ENCODE assay signal across 11 cellular contexts in the genomic region with DNA sequence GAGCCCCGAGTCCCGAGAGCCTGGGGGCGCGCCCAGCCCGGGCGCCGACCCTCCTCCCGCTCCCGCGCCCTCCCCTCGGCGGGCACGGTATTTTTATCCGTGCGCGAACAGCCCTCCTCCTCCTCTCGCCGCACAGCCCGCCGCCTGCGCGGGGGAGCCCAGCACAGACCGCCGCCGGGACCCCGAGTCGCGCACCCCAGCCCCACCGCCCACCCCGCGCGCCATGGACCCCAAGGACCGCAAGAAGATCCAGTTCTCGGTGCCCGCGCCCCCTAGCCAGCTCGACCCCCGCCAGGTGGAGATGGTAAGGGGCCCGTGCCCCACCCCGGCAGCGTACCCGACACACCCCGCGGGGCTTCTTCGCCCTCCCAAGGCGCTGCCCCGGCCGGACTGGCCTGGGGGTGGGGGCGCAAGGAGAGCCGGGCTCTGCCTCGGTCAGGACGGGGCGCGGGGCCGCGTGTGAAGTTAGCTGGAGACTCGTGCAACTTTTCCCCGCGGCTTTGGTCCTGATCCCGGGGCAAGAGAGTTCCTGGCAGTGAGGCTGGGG. TPM values are rescaled to one million over a fixed set of nuclear protein-coding genes. Genes with fewer than 3 reads are reported as not detected.
DNase-seq lines count a peak whose midpoint lies in the region; ATAC-seq, FAIRE-seq and TF ChIP-seq lines count a peak whose summit lies in the region.
"Had no signal": no experiment of that assay in that cellular context is flagged by ENCODE, and none has a peak within 500 bp of the region (broad histone marks: within the 10 kb centered on the region; RNA-seq: fewer than 3 reads in every experiment).

No MANE protein-coding gene starts in this region.

- TF ChIP-seq CTCF in astrocyte (IDR thresholded peaks at IDR 0.05; ENCODE audit: insufficient read depth, low read depth, low read length), result no peak
- TF ChIP-seq CTCF in CD4-positive, alpha-beta T cell (IDR thresholded peaks at IDR 0.05), result no peak

- peaks cover 70% of the 10 kb centered on the region for H3K27me3 Mint-ChIP-seq in astrocyte (ENCODE audit: low read depth, unreplicated experiment)
- peaks cover 53% of the 10 kb centered on the region for H3K27me3 Mint-ChIP-seq in CD4-positive, alpha-beta T cell

- H3K9ac ChIP-seq in ES-I3 (ENCODE audit: low read depth, low read length) (peak overlapping the region; percentile 69; the same call in 1 of the 2 replicates), astrocyte (ENCODE audit: low read length) (no peak overlapping the region), iPS-18a (ENCODE audit: low read length) (no peak overlapping the region)

- peak overlapping the region; percentile 77 for H3K4me2 ChIP-seq in astrocyte (ENCODE audit: low read length)

- no peak overlapping the region for H3K4me3 Mint-ChIP-seq in astrocyte (ENCODE audit: unreplicated experiment)
- H3K4me3 Mint-ChIP-seq in CD4-positive, alpha-beta T cell, result no peak overlapping the region

- peaks cover 2% of the 10 kb centered on the region for H3K4me1 Mint-ChIP-seq in astrocyte (ENCODE audit: low read depth, unreplicated experiment)
- H3K4me1 Mint-ChIP-seq in CD4-positive, alpha-beta T cell (ENCODE audit: low read depth), result peaks cover 32% of the 10 kb centered on the region

- POLR2A ChIA-PET in CD4-positive, alpha-beta T cell (lab: Charles Lee), result interaction anchor here (1.1 kb wide), 1 partner anchor 10 kb away, joined by 5 read pairs; the partner anchor contains the start of gene STARD3

- no peaks in the 10 kb centered on the region for H3K36me3 Mint-ChIP-seq in astrocyte (ENCODE audit: low read depth, unreplicated experiment)
- H3K36me3 Mint-ChIP-seq in CD4-positive, alpha-beta T cell (ENCODE audit: low read depth), result no peaks in the 10 kb centered on the region

- no peak for ATAC-seq in HG02759 (IDR thresholded peaks at IDR 0.05; ENCODE audit: unreplicated experiment)
- ATAC-seq in CD4-positive, alpha-beta T cell (ENCODE audit: poor library complexity), result no peak

- peaks cover 61% of the 10 kb centered on the region for H3K27me3 ChIP-seq in astrocyte (ENCODE audit: insufficient read depth, low read length)
- H3K27me3 ChIP-seq in iPS-18a (ENCODE audit: control insufficient read depth, insufficient read depth, low read length), result peaks cover 54% of the 10 kb centered on the region
- H3K27me3 ChIP-seq in CD4-positive, alpha-beta T cell (ENCODE audit: control insufficient read depth, insufficient read depth, low read length), result peaks cover 30% of the 10 kb centered on the region

- no peak for FAIRE-seq in astrocyte (lab: Jason Lieb, UNC)

- H4K20me1 ChIP-seq in astrocyte (ENCODE audit: insufficient read depth, low read length), result no peaks in the 10 kb centered on the region

- no peaks in the 10 kb centered on the region for H3K9me3 Mint-ChIP-seq in astrocyte (ENCODE audit: unreplicated experiment)
- no peaks in the 10 kb centered on the region for H3K9me3 Mint-ChIP-seq in CD4-positive, alpha-beta T cell

- CTCF ChIA-PET in CD4-positive, alpha-beta T cell (lab: Charles Lee), result no interaction called here

- H3K4me1 ChIP-seq in ES-I3 (ENCODE audit: insufficient read depth, low read length) (peaks cover 36% of the 10 kb centered on the region), astrocyte (ENCODE audit: insufficient read depth, low read length) (peaks cover 6% of the 10 kb centered on the region), iPS-18a (ENCODE audit: control insufficient read depth, low read depth, low read length) (peaks cover 39% of the 10 kb centered on the region)

- H3K4me3 ChIP-seq in astrocyte (ENCODE audit: insufficient read depth, low read depth, low read length), result no peak overlapping the region
- peak overlapping the region; percentile 67 for H3K4me3 ChIP-seq in iPS-18a (ENCODE audit: low read length)
- peak overlapping the region; percentile 32 for H3K4me3 ChIP-seq in skeletal muscle cell (ENCODE audit: low read depth, low read length)

- DNase-seq in astrocyte (ENCODE audit: low read depth) (no peak), skeletal muscle cell (ENCODE audit: low read depth) (no peak), NCI-H2196 treated with DMSO at 0.1 percent for 48 hours (lab: John Stamatoyannopoulos, UW; ENCODE audit: unreplicated experiment) (no peak), DMS114 treated with DMSO at 0.1 percent for 48 hours (lab: John Stamatoyannopoulos, UW; ENCODE audit: unreplicated experiment) (no peak)
- no peak for DNase-seq in CD4-positive, alpha-beta T cell
- DNase-seq: activated CD4-positive, CD25-positive, alpha-beta regulatory T cell; activated gamma-delta T cell; NCI-H1092 treated with DMSO at 0.1 percent for 48 hours had no signal

- intact Hi-C loops in CD4-positive, alpha-beta T cell (cut with DNase I, micrococcal nuclease), result loop anchor here in 1 of 2 experiments (10.0 kb wide), 1 partner anchor 238 kb away; the partner anchor contains the start of genes IKZF3 and ZPBP2

- H3K36me3 ChIP-seq in ES-I3 (ENCODE audit: insufficient read depth, low read length), result no peaks in the 10 kb centered on the region
- no peaks in the 10 kb centered on the region for H3K36me3 ChIP-seq in astrocyte (ENCODE audit: insufficient read depth, low read length)
- no peaks in the 10 kb centered on the region for H3K36me3 ChIP-seq in iPS-18a (ENCODE audit: control insufficient read depth, low read depth, low read length)

- H3K9me3 ChIP-seq in ES-I3 (ENCODE audit: control insufficient read depth, insufficient read depth, low read length) (no peaks in the 10 kb centered on the region), astrocyte (ENCODE audit: insufficient read depth, low read depth, low read length) (no peaks in the 10 kb centered on the region), iPS-18a (ENCODE audit: control insufficient read depth, low read depth, low read length) (no peaks in the 10 kb centered on the region)
- no peaks in the 10 kb centered on the region for H3K9me3 ChIP-seq in CD4-positive, alpha-beta T cell (ENCODE audit: control insufficient read depth, low read length)

- H3K27ac Mint-ChIP-seq in astrocyte (ENCODE audit: unreplicated experiment), result no peak overlapping the region
- no peak overlapping the region for H3K27ac Mint-ChIP-seq in CD4-positive, alpha-beta T cell

- peak overlapping the region; percentile 41 for H2AFZ ChIP-seq in astrocyte (ENCODE audit: low read depth, low read length)

- no peak overlapping the region for H3K27ac ChIP-seq in astrocyte (ENCODE audit: low read depth, low read length)
- no peak overlapping the region for H3K27ac ChIP-seq in iPS-18a (ENCODE audit: low read length)
- H3K27ac ChIP-seq in CD4-positive, alpha-beta T cell (ENCODE audit: low read depth, low read length), result no peak overlapping the region

- no peaks in the 10 kb centered on the region for H3K79me2 ChIP-seq in astrocyte (ENCODE audit: insufficient read depth, low read length)

RNA-seq across cellular contexts. Expression of gene PPP1R1B, which starts 0.5 kb away (rescaled TPM):
- 0.26 and 0.39 TPM in 2 replicates for total RNA-seq in astrocyte
- total RNA-seq in CD4-positive, alpha-beta T cell, result under 1 TPM in 1 of 2 experiments, not detected in 1; 0.25 TPM

RNA-seq across cellular contexts. Expression of gene STARD3, which starts 9.7 kb away (rescaled TPM):
- total RNA-seq in astrocyte, result 51.2 and 62.1 TPM in 2 replicates
- 10 to 100 TPM; 96.5 to 99.9 TPM for total RNA-seq in CD4-positive, alpha-beta T cell

RNA-seq across cellular contexts. Expression of gene NEUROD2, which starts 19.5 kb away (rescaled TPM):
- total RNA-seq in astrocyte, result not detected in 2 replicates
- not detected for total RNA-seq in CD4-positive, alpha-beta T cell

RNA-seq across cellular contexts. Expression of gene TCAP, which starts 37.9 kb away (rescaled TPM):
- 0.98 and 1.4 TPM in 2 replicates for total RNA-seq in astrocyte
- total RNA-seq in CD4-positive, alpha-beta T cell, result 1 to 10 TPM; 6.4 TPM

RNA-seq across cellular contexts. Expression of gene PNMT, which starts 41.0 kb away (rescaled TPM):
- total RNA-seq in astrocyte, result 0.59 and 1.5 TPM in 2 replicates
- under 1 TPM in 1 of 2 experiments, not detected in 1; 0.47 TPM for total RNA-seq in CD4-positive, alpha-beta T cell
